In the genomic region with DNA sequence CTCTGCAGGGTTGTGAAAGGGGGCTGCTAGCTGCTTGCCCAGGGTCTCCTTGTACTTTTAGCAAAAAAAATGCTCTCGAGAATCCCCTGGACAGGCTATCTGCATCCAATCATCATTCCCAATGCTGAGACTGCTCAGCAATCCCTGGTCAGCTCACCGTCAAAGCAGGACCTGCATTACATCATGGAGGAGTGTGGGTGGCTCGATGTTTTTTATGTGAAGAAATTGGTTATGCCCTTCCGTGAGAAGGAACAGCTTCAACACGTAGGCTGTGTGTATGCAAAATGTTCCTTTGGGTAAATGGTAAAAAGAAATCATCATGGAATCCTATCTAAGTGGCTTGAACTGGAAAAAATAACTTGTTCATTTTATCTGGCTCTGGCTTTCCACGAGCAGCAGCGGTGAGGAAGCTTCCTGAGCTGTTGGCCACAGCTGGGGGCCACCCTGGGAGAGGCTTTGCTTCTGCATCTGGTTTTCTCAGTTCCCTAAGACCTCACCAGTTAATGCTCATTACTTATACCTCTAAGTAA, we compare ENCODE assay signal across 9 cellular contexts.
A peak's percentile ranks its signal among the peaks of the same experiment; 100 is the strongest.
DNase-seq lines count a peak whose midpoint lies in the region; ATAC-seq, FAIRE-seq and TF ChIP-seq lines count a peak whose summit lies in the region.
"Had no signal": no experiment of that assay in that cellular context is flagged by ENCODE, and none has a peak within 500 bp of the region (broad histone marks: within the 10 kb centered on the region; RNA-seq: fewer than 3 reads in every experiment).

No MANE protein-coding gene starts in this region.

- H3K4me2 ChIP-seq in Loucy (ENCODE audit: low read depth, low read length, poor library complexity, severe bottlenecking) = peak overlapping the region; percentile 44

- FAIRE-seq in small intestine (lab: Jason Lieb, UNC) = no peak
- no peak for FAIRE-seq in GM12892 (lab: Jason Lieb, UNC)

- no peaks in the 10 kb centered on the region for H3K9me3 Mint-ChIP-seq in activated naive CD8-positive, alpha-beta T cell treated with anti-CD3 and anti-CD28 coated beads, Interleukin-2, amount 50 U/mL, for 24 hours

- H3K27ac ChIP-seq in small intestine (ENCODE audit: low read depth in 1 of 2, low read length in 1 of 2) = peak overlapping the region; percentile 25 to 90

- peak overlapping the region; percentile 99 for H3K27ac Mint-ChIP-seq in activated naive CD8-positive, alpha-beta T cell treated with anti-CD3 and anti-CD28 coated beads, Interleukin-2, amount 50 U/mL, for 24 hours

- no peaks in the 10 kb centered on the region for H3K9me2 ChIP-seq in Loucy (replicated peaks; ENCODE audit: low read depth, low read length)

- H3K9me3 ChIP-seq in Loucy (ENCODE audit: insufficient read depth, low read depth, low read length) = no peaks in the 10 kb centered on the region
- no peaks in the 10 kb centered on the region for H3K9me3 ChIP-seq in small intestine (ENCODE audit: control insufficient read depth, low read depth)

- no peak for TF ChIP-seq POLR2A in GM12892 (IDR thresholded peaks at IDR 0.05; ENCODE audit: low read depth, low read length)

- no peaks in the 10 kb centered on the region for H3K27me3 ChIP-seq in Loucy (ENCODE audit: insufficient read depth, low read length, poor library complexity, severe bottlenecking)
- no peaks in the 10 kb centered on the region for H3K27me3 ChIP-seq in small intestine (ENCODE audit: control insufficient read depth in 2 of 2, insufficient read depth in 2 of 2, low read length in 2 of 2)

- DNase-seq in activated naive CD8-positive, alpha-beta T cell treated with anti-CD3 and anti-CD28 coated beads, Interleukin-2, amount 50 U/mL, for 24 hours = peak; percentile 67
- no peak for DNase-seq in small intestine
- no peak for DNase-seq in NCI-H187 treated with DMSO at 0.1 percent for 48 hours (lab: John Stamatoyannopoulos, UW)
- DNase-seq in DMS79 (lab: John Stamatoyannopoulos, UW) = no peak
- no peak for DNase-seq in AG08396 (ENCODE audit: low spot score)
- no peak for DNase-seq in GM12892 (ENCODE audit: insufficient read length)
- DNase-seq: NCI-H69 had no signal

- H3K36me3 ChIP-seq in Loucy (ENCODE audit: insufficient read depth, low read length) = no peaks in the 10 kb centered on the region
- no peaks in the 10 kb centered on the region for H3K36me3 ChIP-seq in small intestine (ENCODE audit: control insufficient read depth in 2 of 2, insufficient read depth in 2 of 2, low read length in 2 of 2)

- no peak for TF ChIP-seq CTCF in Loucy (conservative IDR thresholded peaks at IDR 0.05; ENCODE audit: low read length)

- no peak overlapping the region for H3K9ac ChIP-seq in Loucy (ENCODE audit: low read depth, low read length, poor library complexity, severe bottlenecking)

- peaks cover 2% of the 10 kb centered on the region for H3K27me3 Mint-ChIP-seq in activated naive CD8-positive, alpha-beta T cell treated with anti-CD3 and anti-CD28 coated beads, Interleukin-2, amount 50 U/mL, for 24 hours

- peak; percentile 32 for ATAC-seq in GM19452 (IDR thresholded peaks at IDR 0.05; ENCODE audit: unreplicated experiment)
- peak; percentile 30 for ATAC-seq in activated naive CD8-positive, alpha-beta T cell treated with anti-CD3 and anti-CD28 coated beads, Interleukin-2, amount 50 U/mL, for 24 hours

- peaks cover 98% of the 10 kb centered on the region for H3K4me1 Mint-ChIP-seq in activated naive CD8-positive, alpha-beta T cell treated with anti-CD3 and anti-CD28 coated beads, Interleukin-2, amount 50 U/mL, for 24 hours

- H4K20me1 ChIP-seq in Loucy (ENCODE audit: insufficient read depth, low read length, poor library complexity, severe bottlenecking) = peaks cover 3% of the 10 kb centered on the region

- no peaks in the 10 kb centered on the region for H3F3A ChIP-seq in Loucy (ENCODE audit: low read depth)

- H3K4me3 Mint-ChIP-seq in activated naive CD8-positive, alpha-beta T cell treated with anti-CD3 and anti-CD28 coated beads, Interleukin-2, amount 50 U/mL, for 24 hours = peak overlapping the region; percentile 84

- H3K4me1 ChIP-seq in Loucy (ENCODE audit: insufficient read depth, low read length, poor library complexity, severe bottlenecking) = peaks cover 83% of the 10 kb centered on the region
- H3K4me1 ChIP-seq in small intestine (ENCODE audit: control insufficient read depth in 2 of 2, insufficient read depth in 1 of 2, low read depth in 1 of 2, low read length in 1 of 2) = peaks cover 0 to 11% of the 10 kb centered on the region in 2 donors

- peaks cover 78% of the 10 kb centered on the region for H3K79me2 ChIP-seq in Loucy (ENCODE audit: insufficient read depth, low read length)

- WGBS in small intestine, 3 donors = 61 to 75% (median 70%) methylated on average over 7 of the region's 7 CpGs

- no peak overlapping the region for H2AFZ ChIP-seq in Loucy (ENCODE audit: low read length)

- H3K4me3 ChIP-seq in Loucy (ENCODE audit: low read length, poor library complexity, severe bottlenecking) (no peak overlapping the region), small intestine (ENCODE audit: low read depth in 1 of 2, low read length in 2 of 2) (no peak overlapping the region)

- peaks cover 83% of the 10 kb centered on the region for H3K36me3 Mint-ChIP-seq in activated naive CD8-positive, alpha-beta T cell treated with anti-CD3 and anti-CD28 coated beads, Interleukin-2, amount 50 U/mL, for 24 hours (ENCODE audit: low read depth)
